9 cellular contexts compared by ENCODE assay signal in genomic region chr19:53639471-53639870, GRCh38. TPM values are rescaled to one million over a fixed set of nuclear protein-coding genes. Genes with fewer than 3 reads are reported as not detected.
"Had no signal": no experiment of that assay in that cellular context is flagged by ENCODE, and none has a peak within 500 bp of the region (broad histone marks: within the 10 kb centered on the region; RNA-seq: fewer than 3 reads in every experiment).

No MANE protein-coding gene starts in this region.

- H3K27me3 Mint-ChIP-seq: IgD-negative memory B cell had no signal

- H3K4me2 ChIP-seq: KMS-11 had no signal

- H2AFZ ChIP-seq: GM23248 had no signal

- DNase-seq: GM23248, H9, HCEC 1CT, KBM-7 had no signal

- H3K4me3 Mint-ChIP-seq: H9 had no signal

- H3K4me3 ChIP-seq: GM23248 had no signal

- H3K27ac ChIP-seq: GM23248, HL-60, KMS-11 had no signal

- ATAC-seq: HepG2 had no signal

- H3K36me3 Mint-ChIP-seq: IgD-negative memory B cell had no signal

- H3K9me3 Mint-ChIP-seq: H9 had no signal

RNA-seq across cellular contexts. Expression of gene DPRX, which starts 7.7 kb away (rescaled TPM):
- total RNA-seq: GM23248, H9, HepG2, HT1080 had no signal
- polyA plus RNA-seq: GM23248, HepG2, IgD-negative memory B cell had no signal
